12 cellular contexts compared by ENCODE assay signal in the genomic region with DNA sequence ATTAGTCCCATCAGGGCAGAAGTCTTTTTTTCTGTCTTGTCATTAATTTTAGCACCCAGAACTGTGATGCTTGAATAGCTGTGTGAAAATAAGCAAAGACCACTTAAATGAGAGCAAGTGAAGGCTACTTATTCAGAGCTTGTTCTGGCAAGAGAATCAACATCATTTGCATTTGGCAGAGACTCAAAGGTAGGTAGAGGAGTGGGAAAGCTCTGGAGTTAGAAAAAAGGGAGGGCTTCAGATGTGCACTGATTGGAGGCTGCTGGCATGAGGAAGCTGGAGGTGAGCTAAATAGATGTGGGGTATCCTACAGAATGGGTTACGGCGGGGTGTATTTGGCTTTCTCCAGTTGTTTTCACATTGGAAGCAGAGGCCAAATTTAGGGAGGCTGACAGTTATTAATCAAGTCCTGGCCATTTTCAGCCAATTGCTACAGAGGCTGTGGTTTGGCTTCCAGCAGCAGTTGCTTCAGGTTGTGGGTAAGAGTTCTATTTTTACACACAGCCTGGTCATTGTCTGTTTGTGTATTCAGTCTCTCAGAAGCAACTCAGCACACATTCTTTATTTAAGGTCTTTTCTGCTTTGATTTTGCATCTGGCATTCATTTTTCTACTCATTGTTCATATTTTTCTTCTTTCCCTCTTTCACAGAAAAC.
DNase-seq lines count a peak whose midpoint lies in the region; ATAC-seq and TF ChIP-seq lines count a peak whose summit lies in the region.
"Had no signal": no experiment of that assay in that cellular context is flagged by ENCODE, and none has a peak within 500 bp of the region (broad histone marks: within the 10 kb centered on the region; RNA-seq: fewer than 3 reads in every experiment).

No MANE protein-coding gene starts in this region.

- no peaks in the 10 kb centered on the region for H3K79me2 ChIP-seq in MM.1S (ENCODE audit: low read length)

- H3K4me3 Mint-ChIP-seq in mesothelial cell of epicardium: no peak overlapping the region
- H3K4me3 Mint-ChIP-seq: central memory CD8-positive, alpha-beta T cell had no signal

- H3K9me3 ChIP-seq in AG04450 (ENCODE audit: control insufficient read depth, insufficient read depth, low read length): no peaks in the 10 kb centered on the region
- H3K9me3 ChIP-seq in MM.1S (replicated peaks; ENCODE audit: insufficient read depth, low read length): no peaks in the 10 kb centered on the region
- H3K9me3 ChIP-seq in cardiac muscle cell (ENCODE audit: low read depth): no peaks in the 10 kb centered on the region
- H3K9me3 ChIP-seq: prostate gland had no signal

- H3F3A ChIP-seq in MM.1S (ENCODE audit: insufficient read depth, low read length): peaks cover 10% of the 10 kb centered on the region

- H3K4me1 Mint-ChIP-seq in mesothelial cell of epicardium: peaks cover 2% of the 10 kb centered on the region
- H3K4me1 Mint-ChIP-seq: central memory CD8-positive, alpha-beta T cell had no signal

- H3K27ac ChIP-seq in AG04450 (ENCODE audit: low read depth, low read length) (no peak overlapping the region), MM.1S (ENCODE audit: low read length) (peak overlapping the region; percentile 91), cardiac muscle cell (no peak overlapping the region)
- H3K27ac ChIP-seq: prostate gland had no signal

- peaks cover 7% of the 10 kb centered on the region for H3K36me3 Mint-ChIP-seq in mesothelial cell of epicardium

- H4K20me1 ChIP-seq in MM.1S (ENCODE audit: insufficient read depth, low read length): no peaks in the 10 kb centered on the region

- H3K27me3 ChIP-seq in AG04450 (ENCODE audit: control insufficient read depth, insufficient read depth, low read length): no peaks in the 10 kb centered on the region
- H3K27me3 ChIP-seq in MM.1S (replicated peaks; ENCODE audit: insufficient read depth, low read length): no peaks in the 10 kb centered on the region
- no peaks in the 10 kb centered on the region for H3K27me3 ChIP-seq in cardiac muscle cell

- H3K27me3 Mint-ChIP-seq in mesothelial cell of epicardium (ENCODE audit: low read depth): no peaks in the 10 kb centered on the region
- H3K27me3 Mint-ChIP-seq: central memory CD8-positive, alpha-beta T cell had no signal

- H3K36me3 ChIP-seq in MM.1S (replicated peaks; ENCODE audit: insufficient read depth, low read length) (no peaks in the 10 kb centered on the region), cardiac muscle cell (no peaks in the 10 kb centered on the region)
- H3K36me3 ChIP-seq: prostate gland had no signal

- POLR2A ChIA-PET in AG04450 (lab: Yijun Ruan, JAX): no interaction called here

- peak; percentile 43 for DNase-seq in AG04450 (ENCODE audit: low read depth, low spot score)
- peak; percentile 89 for DNase-seq in MM.1S
- DNase-seq in NOMO-1 treated with DMSO at 0.1 percent for 48 hours (lab: John Stamatoyannopoulos, UW; ENCODE audit: unreplicated experiment): peak; percentile 77
- DNase-seq in cardiac muscle cell (ENCODE audit: low read depth in 1 of 2, low spot score in 1 of 2): peak; percentile 37 to 95
- no peak for DNase-seq in mesothelial cell of epicardium (ENCODE audit: low spot score in 2 of 2, unreplicated experiment in 2 of 2)
- DNase-seq in NCI-H2227 (lab: John Stamatoyannopoulos, UW; ENCODE audit: unreplicated experiment): no peak
- DNase-seq in activated T-cell treated with anti-CD3 and anti-CD28 coated beads, Interleukin-2, amount 50 U/mL, for 48 hours: no peak
- DNase-seq: activated CD8-positive, alpha-beta memory T cell treated with anti-CD3 and anti-CD28 coated beads for 24 hours had no signal

- TF ChIP-seq CTCF in AG04450 (IDR thresholded peaks at IDR 0.05; ENCODE audit: low read depth, low read length) (no peak), MM.1S (IDR thresholded peaks at IDR 0.05; ENCODE audit: low read length) (no peak), cardiac muscle cell (IDR thresholded peaks at IDR 0.05; ENCODE audit: low read depth, low read length) (no peak), mesothelial cell of epicardium (IDR thresholded peaks at IDR 0.05; ENCODE audit: unreplicated experiment) (no peak)

- H3K9ac ChIP-seq in MM.1S (ENCODE audit: low read length): peak overlapping the region; percentile 46

- H3K4me1 ChIP-seq in MM.1S (ENCODE audit: low read length): peaks cover 46% of the 10 kb centered on the region
- peaks cover 25% of the 10 kb centered on the region for H3K4me1 ChIP-seq in cardiac muscle cell (ENCODE audit: low read depth)
- H3K4me1 ChIP-seq: prostate gland had no signal

- peaks cover 20% of the 10 kb centered on the region for H3K9me3 Mint-ChIP-seq in mesothelial cell of epicardium

- no peak overlapping the region for H3K27ac Mint-ChIP-seq in mesothelial cell of epicardium

- peak overlapping the region; percentile 41 for H2AFZ ChIP-seq in MM.1S (ENCODE audit: low read length)

- no peak overlapping the region for H3K4me3 ChIP-seq in AG04450 (ENCODE audit: low read depth, low read length)
- peak overlapping the region; percentile 32; the same call in 1 of the 2 replicates for H3K4me3 ChIP-seq in MM.1S (ENCODE audit: low read length)
- H3K4me3 ChIP-seq in cardiac muscle cell: no peak overlapping the region
- H3K4me3 ChIP-seq: prostate gland had no signal

- no peak for ATAC-seq in GM19467 (IDR thresholded peaks at IDR 0.05; ENCODE audit: unreplicated experiment)
- ATAC-seq: HCT116 had no signal

- H3K9me2 ChIP-seq in MM.1S (replicated peaks; ENCODE audit: insufficient read depth, low read length): no peaks in the 10 kb centered on the region

- CTCF ChIA-PET in AG04450 (lab: Charles Lee): interaction anchor here (0.6 kb wide), 1 partner anchor 477 kb away, joined by 3 read pairs; no protein-coding TSS in a partner anchor

- peak overlapping the region; percentile 75 for H3K4me2 ChIP-seq in MM.1S (ENCODE audit: low read depth, low read length)

Comparison
In these comparisons a context has a peak if more than half of its experiments do, and no peak if none do; other contexts are left out.
1. DNase-seq: peak in AG04450 (single experiment), MM.1S (single experiment), NOMO-1 treated with DMSO at 0.1 percent for 48 hours (single experiment) and cardiac muscle cell (2 of 2); none in mesothelial cell of epicardium (0 of 2), NCI-H2227 (single experiment) and activated T-cell treated with anti-CD3 and anti-CD28 coated beads, Interleukin-2, amount 50 U/mL, for 48 hours (0 of 2).